In the genomic region with DNA sequence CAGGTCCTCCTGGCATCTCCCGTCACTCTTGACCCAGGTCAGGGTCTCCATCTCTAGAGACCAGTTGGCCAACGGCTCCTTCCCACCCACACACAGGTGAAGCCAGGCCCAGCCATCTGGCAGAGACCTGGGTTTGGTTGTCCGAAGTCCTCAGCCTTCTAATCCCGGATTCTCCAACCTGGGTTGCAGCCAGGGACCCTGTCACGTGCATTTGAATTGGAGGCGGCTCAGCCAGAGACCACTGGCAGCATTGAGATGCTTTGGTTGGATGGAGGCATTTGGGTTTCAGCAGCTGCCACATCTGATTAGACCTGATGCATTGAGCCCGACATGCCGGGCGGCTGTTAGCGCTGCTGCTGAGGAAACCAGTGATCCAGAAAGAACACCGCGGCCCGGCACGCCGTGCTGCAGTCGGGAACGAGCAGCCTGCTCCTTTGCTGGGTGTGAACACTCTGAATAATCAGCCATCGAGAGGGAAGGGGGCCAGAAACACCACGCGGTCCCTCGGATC, we compare ENCODE assay signal across 17 cellular contexts.
DNase-seq lines count a peak whose midpoint lies in the region; ATAC-seq and TF ChIP-seq lines count a peak whose summit lies in the region.
"Had no signal": no experiment of that assay in that cellular context is flagged by ENCODE, and none has a peak within 500 bp of the region (broad histone marks: within the 10 kb centered on the region; RNA-seq: fewer than 3 reads in every experiment).

No MANE protein-coding gene starts in this region.

- H3K4me1 ChIP-seq in right cardiac atrium (ENCODE audit: control insufficient read depth, insufficient read depth, low read length), result no peaks in the 10 kb centered on the region
- H3K4me1 ChIP-seq: right lobe of liver had no signal

- H3K36me3 Mint-ChIP-seq in nephron progenitor cell (ENCODE audit: low read depth), result no peaks in the 10 kb centered on the region

- H3K4me3 ChIP-seq in right cardiac atrium (ENCODE audit: low read length) (no peak overlapping the region), brain microvascular endothelial cell (ENCODE audit: low read depth, low read length) (no peak overlapping the region)
- H3K4me3 ChIP-seq: MG63, right lobe of liver, stomach had no signal

- in situ Hi-C loops in brain microvascular endothelial cell (cut with HindIII; ENCODE audit: low pct_ligation_motif_present, low sequenced_read_pairs), result no loop called here

- ATAC-seq in left ventricle myocardium superior, result no peak
- ATAC-seq in right cardiac atrium, result no peak
- ATAC-seq in GM21619 (IDR thresholded peaks at IDR 0.05; ENCODE audit: unreplicated experiment), result no peak

- peak overlapping the region; percentile 61 for H3K27ac Mint-ChIP-seq in nephron progenitor cell
- H3K27ac Mint-ChIP-seq: activated T-helper 1 cell treated with anti-CD3 and anti-CD28 coated beads, Interleukin-12 subunit alpha, Interleukin-12 subunit beta, Interleukin-2, Interleukin-4 antibody, amounts not matched to agents 30 ng/mL and 10 ng/mL and 1 ng/mL, durations not matched to agents 14 hours and 24 hours and 36 hours had no signal

- intact Hi-C loops in left ventricle myocardium superior (cut with micrococcal nuclease) (no loop called here), right cardiac atrium (cut with DNase I) (no loop called here)

- H3K9me3 Mint-ChIP-seq in nephron progenitor cell, result peaks cover 9% of the 10 kb centered on the region
- H3K9me3 Mint-ChIP-seq: activated T-helper 1 cell treated with anti-CD3 and anti-CD28 coated beads, Interleukin-12 subunit alpha, Interleukin-12 subunit beta, Interleukin-2, Interleukin-4 antibody, amounts not matched to agents 30 ng/mL and 10 ng/mL and 1 ng/mL, durations not matched to agents 14 hours and 24 hours and 36 hours had no signal

- 59% methylated on average over 21 of the region's 21 CpGs for WGBS in right cardiac atrium

- H3K27ac ChIP-seq in right cardiac atrium (ENCODE audit: low read length) (no peak overlapping the region), brain microvascular endothelial cell (no peak overlapping the region)
- H3K27ac ChIP-seq: neutrophil, right lobe of liver, stomach had no signal

- DNase-seq in left ventricle myocardium superior (peak; percentile 26), right cardiac atrium (no peak), cerebellum (ENCODE audit: low spot score) (peak; percentile 13), nephron progenitor cell (no peak), ureter (ENCODE audit: low spot score) (peak; percentile 27), brain microvascular endothelial cell (no peak), cerebellar nuclear complex (lab: John Stamatoyannopoulos, UW) (no peak)
- DNase-seq: Calu3; mesendoderm; MG63; NCI-H187; stimulated activated CD4-positive, alpha-beta T cell treated with anti-CD3 and anti-CD28 coated beads, Interleukin-1b, Interleukin-23, amount 100 ng/mL, for 48 hours; stomach had no signal

- H3K27me3 Mint-ChIP-seq in nephron progenitor cell (ENCODE audit: low read depth, poor library complexity), result peaks cover 52% of the 10 kb centered on the region

- H3K4me3 Mint-ChIP-seq in nephron progenitor cell, result no peak overlapping the region
- H3K4me3 Mint-ChIP-seq: activated T-helper 1 cell treated with anti-CD3 and anti-CD28 coated beads, Interleukin-12 subunit alpha, Interleukin-12 subunit beta, Interleukin-2, Interleukin-4 antibody, amounts not matched to agents 30 ng/mL and 10 ng/mL and 1 ng/mL, durations not matched to agents 14 hours and 24 hours and 36 hours had no signal

- H3K9me3 ChIP-seq in right cardiac atrium (ENCODE audit: control insufficient read depth, low read length), result no peaks in the 10 kb centered on the region
- H3K9me3 ChIP-seq: MG63, right lobe of liver had no signal

- no peaks in the 10 kb centered on the region for H3K36me3 ChIP-seq in brain microvascular endothelial cell (replicated peaks)
- H3K36me3 ChIP-seq: MG63, neutrophil, right lobe of liver, stomach had no signal

- TF ChIP-seq CTCF in nephron progenitor cell (IDR thresholded peaks at IDR 0.05) (no peak), brain microvascular endothelial cell (IDR thresholded peaks at IDR 0.05; ENCODE audit: low read depth, low read length, missing control alignments) (no peak)

- H3K27me3 ChIP-seq in right cardiac atrium (ENCODE audit: control insufficient read depth, insufficient read depth) (no peaks in the 10 kb centered on the region), brain microvascular endothelial cell (replicated peaks) (no peaks in the 10 kb centered on the region)

- peaks cover 14% of the 10 kb centered on the region for H3K4me1 Mint-ChIP-seq in nephron progenitor cell

Comparison
In these comparisons a context has a peak if more than half of its experiments do, and no peak if none do; other contexts are left out.
1. DNase-seq: peak in left ventricle myocardium superior (single experiment), cerebellum (single experiment) and ureter (single experiment); none in right cardiac atrium (0 of 3), nephron progenitor cell (single experiment), brain microvascular endothelial cell (single experiment) and cerebellar nuclear complex (0 of 2).